1 cellular context compared by ENCODE assay signal in genomic region chr15:89206908-89207331, GRCh38.
A peak's percentile ranks its signal among the peaks of the same experiment; 100 is the strongest.
TF ChIP-seq lines count a peak whose summit lies in the region.

No MANE protein-coding gene starts in this region.

TF ChIP-seq in H1, 55 proteins besides CTCF, POLR2A, EP300 and RAD21 (continued from another document):
- TF ChIP-seq MAX (IDR thresholded peaks at IDR 0.05), result 0 out of 2 replicates have a peak, but pooled peaks have one; percentile 10
TF ChIP-seq in H1: peak in this region for 6.
